28 cellular contexts compared by ENCODE assay signal in the genomic region with DNA sequence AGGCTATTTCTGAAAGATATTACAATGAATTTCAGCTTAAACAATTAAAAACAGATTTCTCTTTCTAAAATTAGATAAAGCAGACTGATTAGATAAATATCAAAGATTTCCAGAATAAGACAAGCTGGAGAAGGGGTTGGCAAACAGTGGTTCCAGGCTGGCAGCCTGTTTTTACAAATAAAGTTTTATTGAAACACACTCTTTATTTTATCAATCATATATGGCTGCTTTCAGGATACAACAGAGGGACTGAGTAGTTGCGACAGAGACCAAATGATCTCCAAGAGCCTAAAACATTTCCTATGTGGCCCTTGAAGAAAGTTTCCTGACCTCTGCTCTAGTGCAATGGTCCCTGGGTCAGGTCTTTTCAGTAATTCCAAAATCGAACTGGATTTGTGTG.
"Had no signal": no experiment of that assay in that cellular context is flagged by ENCODE, and none has a peak within 500 bp of the region (broad histone marks: within the 10 kb centered on the region; RNA-seq: fewer than 3 reads in every experiment).

No MANE protein-coding gene starts in this region.

- H3K9me3 Mint-ChIP-seq: activated CD4-positive, alpha-beta memory T cell treated with anti-CD3 and anti-CD28 coated beads, Interleukin-2, amount 10 ng/mL, durations not matched to agents 7 days and 5 days; activated CD4-positive, alpha-beta T cell treated with anti-CD3 and anti-CD28 coated beads, Interleukin-2, amount 10 ng/mL, durations not matched to agents 7 days and 5 days; activated naive CD4-positive, alpha-beta T cell treated with anti-CD3 and anti-CD28 coated beads, Interleukin-2, amount 10 ng/mL, durations not matched to agents 7 days and 5 days; activated naive CD4-positive, alpha-beta T cell treated with anti-CD3 and anti-CD28 coated beads, Interleukin-2, amount 50 U/mL, for 72 hours; activated naive CD8-positive, alpha-beta T cell treated with anti-CD3 and anti-CD28 coated beads, Interleukin-2, amount 10 ng/mL, durations not matched to agents 7 days and 5 days; activated T-cell treated with anti-CD3 and anti-CD28 coated beads, Interleukin-2, amount 50 U/mL, for 24 hours; activated T-cell treated with anti-CD3 and anti-CD28 coated beads, Interleukin-2, amount 50 U/mL, for 72 hours; central memory CD8-positive, alpha-beta T cell had no signal

- ATAC-seq: gastroesophageal sphincter had no signal

- DNase-seq: activated CD4-positive, alpha-beta memory T cell treated with anti-CD3 and anti-CD28 coated beads, Interleukin-2, amount 10 ng/mL, durations not matched to agents 7 days and 5 days; activated CD4-positive, alpha-beta T cell treated with anti-CD3 and anti-CD28 coated beads for 1 hour; activated CD4-positive, alpha-beta T cell treated with anti-CD3 and anti-CD28 coated beads for 4 hours; activated CD4-positive, alpha-beta T cell treated with anti-CD3 and anti-CD28 coated beads, Interleukin-2, amount 10 ng/mL, durations not matched to agents 7 days and 5 days; activated CD4-positive, alpha-beta T cell treated with anti-CD3 and anti-CD28 coated beads, Interleukin-2, amount 50 U/mL, for 4 hours; activated CD4-positive, CD25-positive, alpha-beta regulatory T cell; activated CD8-positive, alpha-beta memory T cell treated with anti-CD3 and anti-CD28 coated beads, Interleukin-2, amount 50 U/mL, for 48 hours; activated gamma-delta T cell; activated naive CD4-positive, alpha-beta T cell; activated naive CD4-positive, alpha-beta T cell treated with anti-CD3 and anti-CD28 coated beads, Interleukin-2, amount 10 ng/mL, durations not matched to agents 7 days and 5 days; activated naive CD8-positive, alpha-beta T cell treated with anti-CD3 and anti-CD28 coated beads, Interleukin-2, amount 10 ng/mL, durations not matched to agents 7 days and 5 days; activated T-cell treated with anti-CD3 and anti-CD28 coated beads for 4 hours; activated T-cell treated with anti-CD3 and anti-CD28 coated beads, Interleukin-2, amount 50 U/mL, for 24 hours; activated T-cell treated with anti-CD3 and anti-CD28 coated beads, Interleukin-2, amount 50 U/mL, for 72 hours; brain microvascular endothelial cell; dorsolateral prefrontal cortex; effector memory CD4-positive, alpha-beta T cell; erythroblast; foreskin melanocyte; T-helper 2 cell had no signal

- H3K4me1 Mint-ChIP-seq: activated naive CD4-positive, alpha-beta T cell treated with anti-CD3 and anti-CD28 coated beads, Interleukin-2, amount 10 ng/mL, durations not matched to agents 7 days and 5 days had no signal

- H3K27me3 Mint-ChIP-seq: central memory CD8-positive, alpha-beta T cell had no signal

- H3K4me3 Mint-ChIP-seq: activated CD4-positive, alpha-beta memory T cell treated with anti-CD3 and anti-CD28 coated beads, Interleukin-2, amount 10 ng/mL, durations not matched to agents 7 days and 5 days; activated CD4-positive, alpha-beta T cell treated with anti-CD3 and anti-CD28 coated beads, Interleukin-2, amount 10 ng/mL, durations not matched to agents 7 days and 5 days; activated naive CD4-positive, alpha-beta T cell treated with anti-CD3 and anti-CD28 coated beads, Interleukin-2, amount 10 ng/mL, durations not matched to agents 7 days and 5 days; activated naive CD8-positive, alpha-beta T cell treated with anti-CD3 and anti-CD28 coated beads, Interleukin-2, amount 10 ng/mL, durations not matched to agents 7 days and 5 days; activated T-cell treated with anti-CD3 and anti-CD28 coated beads, Interleukin-2, amount 50 U/mL, for 24 hours; activated T-cell treated with anti-CD3 and anti-CD28 coated beads, Interleukin-2, amount 50 U/mL, for 72 hours; central memory CD8-positive, alpha-beta T cell; dendritic cell treated with granulocyte-macrophage colony-stimulating factor and Interleukin-4, amounts not matched to agents 40 ng/mL and 50 ng/mL, for 4 days had no signal

- H3K36me3 ChIP-seq: ascending aorta, brain microvascular endothelial cell, esophagus muscularis mucosa, gastroesophageal sphincter had no signal

- H3K27ac ChIP-seq: ascending aorta, brain microvascular endothelial cell, coronary artery, dorsolateral prefrontal cortex, esophagus muscularis mucosa, gastroesophageal sphincter had no signal

- H3K36me3 Mint-ChIP-seq: activated naive CD4-positive, alpha-beta T cell treated with anti-CD3 and anti-CD28 coated beads, Interleukin-2, amount 10 ng/mL, durations not matched to agents 7 days and 5 days; activated naive CD4-positive, alpha-beta T cell treated with anti-CD3 and anti-CD28 coated beads, Interleukin-2, amount 50 U/mL, for 72 hours; activated naive CD8-positive, alpha-beta T cell treated with anti-CD3 and anti-CD28 coated beads, Interleukin-2, amount 10 ng/mL, durations not matched to agents 7 days and 5 days had no signal

- H3K27ac Mint-ChIP-seq: activated CD4-positive, alpha-beta T cell treated with anti-CD3 and anti-CD28 coated beads, Interleukin-2, amount 10 ng/mL, durations not matched to agents 7 days and 5 days; activated naive CD4-positive, alpha-beta T cell treated with anti-CD3 and anti-CD28 coated beads, Interleukin-2, amount 10 ng/mL, durations not matched to agents 7 days and 5 days; activated naive CD4-positive, alpha-beta T cell treated with anti-CD3 and anti-CD28 coated beads, Interleukin-2, amount 50 U/mL, for 72 hours; activated naive CD8-positive, alpha-beta T cell treated with anti-CD3 and anti-CD28 coated beads, Interleukin-2, amount 10 ng/mL, durations not matched to agents 7 days and 5 days; activated T-cell treated with anti-CD3 and anti-CD28 coated beads, Interleukin-2, amount 50 U/mL, for 24 hours; activated T-cell treated with anti-CD3 and anti-CD28 coated beads, Interleukin-2, amount 50 U/mL, for 72 hours; dendritic cell treated with granulocyte-macrophage colony-stimulating factor and Interleukin-4, amounts not matched to agents 40 ng/mL and 50 ng/mL, for 4 days had no signal

- FAIRE-seq: bronchial epithelial cell had no signal

- H3K4me3 ChIP-seq: ascending aorta, coronary artery, dorsolateral prefrontal cortex, esophagus muscularis mucosa, gastroesophageal sphincter had no signal

- H3K9me3 ChIP-seq: esophagus muscularis mucosa, gastroesophageal sphincter had no signal

- H3K4me1 ChIP-seq: ascending aorta, esophagus muscularis mucosa, gastroesophageal sphincter had no signal

- H3K27me3 ChIP-seq: ascending aorta, brain microvascular endothelial cell had no signal
